Comparison of ENCODE assay signal across 1 cellular context in the genomic region with DNA sequence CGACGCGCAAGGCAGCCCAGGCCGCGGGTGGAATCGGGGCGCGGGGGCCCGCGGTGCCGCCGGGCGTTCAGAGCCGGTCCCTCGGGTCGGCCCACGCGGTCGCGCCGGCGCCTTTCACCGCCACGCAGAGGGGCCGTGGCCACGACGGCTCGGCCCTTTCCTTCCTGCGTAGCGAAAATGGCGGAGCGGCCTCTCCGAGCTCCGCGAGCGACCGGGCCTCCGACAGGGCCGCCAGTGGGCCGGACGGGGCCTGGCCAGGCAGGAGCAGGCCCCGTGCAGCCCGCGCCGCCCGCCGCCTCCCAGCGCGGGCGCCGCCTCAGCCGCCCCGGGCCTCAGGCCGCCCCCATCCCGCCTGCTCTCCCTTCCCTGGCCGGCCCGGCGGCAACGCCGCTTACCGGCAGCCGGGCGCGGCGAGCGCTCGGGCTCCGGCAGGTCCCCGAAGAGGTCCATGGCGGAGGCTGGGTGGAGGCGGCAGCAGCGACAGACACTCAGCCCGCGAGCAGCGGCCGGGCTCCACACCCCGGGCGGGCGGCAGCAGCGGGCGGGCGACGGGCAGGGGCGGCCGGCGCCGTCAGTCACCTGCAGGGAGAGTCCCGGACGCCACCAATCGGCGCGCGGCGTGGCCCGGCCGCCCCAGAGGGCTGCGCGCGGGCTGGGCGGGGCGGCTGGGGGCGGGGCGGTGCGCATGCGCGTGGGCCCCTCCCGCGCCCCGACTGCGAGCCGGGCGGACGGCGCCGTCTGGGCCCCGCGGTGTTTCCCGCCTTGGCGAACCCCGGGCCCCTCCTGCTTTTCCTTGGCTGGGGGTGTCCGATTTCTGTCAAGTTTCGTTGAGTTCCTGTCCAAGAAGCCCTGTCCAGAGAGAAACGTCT.
TF ChIP-seq lines count a peak whose summit lies in the region.

A gene with protein sequence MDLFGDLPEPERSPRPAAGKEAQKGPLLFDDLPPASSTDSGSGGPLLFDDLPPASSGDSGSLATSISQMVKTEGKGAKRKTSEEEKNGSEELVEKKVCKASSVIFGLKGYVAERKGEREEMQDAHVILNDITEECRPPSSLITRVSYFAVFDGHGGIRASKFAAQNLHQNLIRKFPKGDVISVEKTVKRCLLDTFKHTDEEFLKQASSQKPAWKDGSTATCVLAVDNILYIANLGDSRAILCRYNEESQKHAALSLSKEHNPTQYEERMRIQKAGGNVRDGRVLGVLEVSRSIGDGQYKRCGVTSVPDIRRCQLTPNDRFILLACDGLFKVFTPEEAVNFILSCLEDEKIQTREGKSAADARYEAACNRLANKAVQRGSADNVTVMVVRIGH (minus strand): TSS at position 592 of the 869 bp plus-strand sequence. CDS start 142 bp downstream, at position 450.

TF ChIP-seq in WTC11, 78 proteins besides CTCF, POLR2A, EP300 and RAD21 (continued from another document):
- TF ChIP-seq FOXP1 (CRISPR knock-in tag; IDR thresholded peaks at IDR 0.05; ENCODE audit: borderline replicate concordance) = peak; percentile 6; the same call in 1 of the 2 replicates
- TF ChIP-seq, protein P1, sequence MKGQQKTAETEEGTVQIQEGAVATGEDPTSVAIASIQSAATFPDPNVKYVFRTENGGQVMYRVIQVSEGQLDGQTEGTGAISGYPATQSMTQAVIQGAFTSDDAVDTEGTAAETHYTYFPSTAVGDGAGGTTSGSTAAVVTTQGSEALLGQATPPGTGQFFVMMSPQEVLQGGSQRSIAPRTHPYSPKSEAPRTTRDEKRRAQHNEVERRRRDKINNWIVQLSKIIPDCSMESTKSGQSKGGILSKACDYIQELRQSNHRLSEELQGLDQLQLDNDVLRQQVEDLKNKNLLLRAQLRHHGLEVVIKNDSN (CRISPR knock-in tag; IDR thresholded peaks at IDR 0.05) = no peak
